Comparison of ENCODE assay signal across 1 cellular context in genomic region chr6:157741889-157742615, GRCh38.
TF ChIP-seq lines count a peak whose summit lies in the region.

No MANE protein-coding gene starts in this region.

TF ChIP-seq in GM23338, 12 proteins besides CTCF, POLR2A, EP300 and RAD21 (continued from another document):
- no peak for TF ChIP-seq REST (IDR thresholded peaks at IDR 0.05; ENCODE audit: unreplicated experiment)
- TF ChIP-seq ZNF462 (CRISPR knock-in tag; IDR thresholded peaks at IDR 0.05) = no peak
- TF ChIP-seq JUNB (IDR thresholded peaks at IDR 0.05; ENCODE audit: unreplicated experiment) = no peak
- no peak for TF ChIP-seq EZH2phosphoT487 (IDR thresholded peaks at IDR 0.05; ENCODE audit: unreplicated experiment)
- no peak for TF ChIP-seq ZNF114 (CRISPR knock-in tag; IDR thresholded peaks at IDR 0.05)
